ENCODE assay signal across 10 cellular contexts in genomic region chr14:69002069-69002468, GRCh38. TPM values are rescaled to one million over a fixed set of nuclear protein-coding genes. Genes with fewer than 3 reads are reported as not detected.
DNase-seq lines count a peak whose midpoint lies in the region; ATAC-seq and TF ChIP-seq lines count a peak whose summit lies in the region.
"Had no signal": no experiment of that assay in that cellular context is flagged by ENCODE, and none has a peak within 500 bp of the region (broad histone marks: within the 10 kb centered on the region; RNA-seq: fewer than 3 reads in every experiment).

No MANE protein-coding gene starts in this region.

- no peaks in the 10 kb centered on the region for H3K36me3 ChIP-seq in spleen
- H3K36me3 ChIP-seq: suprapubic skin had no signal

- H3K27ac ChIP-seq in spleen: no peak overlapping the region
- H3K27ac ChIP-seq: suprapubic skin had no signal

- peaks cover 0 to 10% (median 0%) of the 10 kb centered on the region in 7 donors for H3K27me3 ChIP-seq in spleen (replicated peaks in 1 of 7)
- H3K27me3 ChIP-seq: suprapubic skin had no signal

- no peak overlapping the region for H3K4me3 ChIP-seq in spleen
- H3K4me3 ChIP-seq: suprapubic skin had no signal

- WGBS in spleen, 5 donors: 33 to 71% (median 61%) methylated on average over 3 of the region's 3 CpGs

- intact Hi-C loops in cardiac septum (cut with DNase I): loop anchor here (5.0 kb wide), 1 partner anchor 90 kb away; no protein-coding TSS in a partner anchor
- intact Hi-C loops in spleen (cut with DNase I; ENCODE audit: low total_unique reads): no loop called here

- ATAC-seq in GM21423 (IDR thresholded peaks at IDR 0.05; ENCODE audit: unreplicated experiment): no peak

- DNase-seq in SIG-M5 treated with dmso at 0.1 percent for 504 hours (lab: John Stamatoyannopoulos, UW; ENCODE audit: unreplicated experiment) (peak; percentile 13), SIG-M5 (lab: John Stamatoyannopoulos, UW) (no peak), SW480 (ENCODE audit: low spot score) (peak; percentile 58), cardiac septum (ENCODE audit: low spot score) (peak; percentile 79), spleen (no peak), H4 (ENCODE audit: low spot score) (no peak)
- no peak for DNase-seq in stimulated activated CD8-positive, alpha-beta memory T cell treated with anti-CD3 and anti-CD28 coated beads, Interleukin-4, amount 100 ng/mL, for 48 hours
- DNase-seq: hypothalamus had no signal

- TF ChIP-seq POLR2A in spleen (IDR thresholded peaks at IDR 0.05): no peak

- H3K4me1 ChIP-seq in spleen: peaks cover 0 to 6% (median 0%) of the 10 kb centered on the region in 6 donors

- TF ChIP-seq CTCF in spleen (IDR thresholded peaks at IDR 0.05 in 8 of 11, conservative IDR thresholded peaks at IDR 0.05 in 3 of 11): peak in 6 of 11 experiments; percentile 17 to 41 (median 35)

- H3K9me3 ChIP-seq in spleen: no peaks in the 10 kb centered on the region
- H3K9me3 ChIP-seq: suprapubic skin had no signal

RNA-seq across cellular contexts. Expression of gene ACTN1, which starts 23.0 kb away (rescaled TPM):
- total RNA-seq in cardiac septum (346 TPM), spleen (100 to 1,000 TPM in 5 of 7 donors, 10 to 100 TPM in 2; 87.3 to 315 (median 121) TPM)
- 10 to 100 TPM; 15.4 to 33.0 (median 26.0) TPM for polyA plus RNA-seq in spleen
- 102 and 127 TPM in 2 replicates for total RNA-seq in H4 (2014; rRNA removed; shearing (Covaris generic))

Comparison
In these comparisons a context has a peak if more than half of its experiments do, and no peak if none do; other contexts are left out.
1. DNase-seq: peak in SIG-M5 treated with dmso at 0.1 percent for 504 hours (single experiment), SW480 (single experiment) and cardiac septum (single experiment); none in SIG-M5 (single experiment), spleen (single experiment), H4 (single experiment) and stimulated activated CD8-positive, alpha-beta memory T cell treated with anti-CD3 and anti-CD28 coated beads, Interleukin-4, amount 100 ng/mL, for 48 hours (single experiment).